ENCODE assay signal across 8 cellular contexts in the genomic region with DNA sequence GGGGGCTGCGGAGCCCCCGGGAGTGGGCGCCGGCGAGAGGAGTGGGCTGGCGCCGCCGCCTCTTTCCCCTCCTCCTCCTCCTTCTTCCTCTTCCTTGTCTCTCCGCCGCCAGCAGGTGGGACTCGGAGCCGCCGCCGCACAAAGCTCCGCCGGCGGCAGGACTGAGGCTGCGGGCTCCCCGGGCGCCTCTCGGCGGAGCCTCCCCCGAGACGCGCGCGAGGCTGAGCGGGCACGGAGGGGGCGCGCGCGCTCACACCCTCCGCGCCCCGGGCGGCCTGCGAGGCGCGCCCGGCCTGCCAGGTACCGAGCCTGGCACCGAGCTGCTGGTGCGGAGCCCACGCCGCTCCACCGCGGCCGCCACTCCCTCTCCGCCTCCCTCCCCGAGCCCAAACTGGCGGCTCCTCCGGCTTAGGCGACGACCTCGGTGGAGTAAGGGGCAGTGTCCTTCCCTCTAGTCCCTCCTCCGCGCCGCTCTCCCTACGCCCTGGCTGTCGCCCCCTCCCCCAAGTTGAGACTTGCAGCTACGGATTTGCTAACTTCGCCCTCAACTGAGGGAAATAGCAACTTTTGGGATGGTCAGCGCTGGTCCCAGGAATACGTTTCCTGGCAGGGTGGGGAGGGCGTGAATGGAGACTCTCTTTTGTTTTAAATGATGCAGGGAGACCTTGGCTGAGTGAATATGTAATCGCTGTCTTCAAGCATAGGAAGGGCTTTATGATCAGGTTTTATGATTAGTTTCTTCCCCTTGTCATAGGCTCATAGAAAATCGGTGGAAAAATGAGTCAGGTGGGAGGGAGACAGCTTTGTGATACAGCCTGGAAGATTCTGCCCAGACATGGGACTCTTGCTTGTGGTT.
A peak's percentile ranks its signal among the peaks of the same experiment; 100 is the strongest.
DNase-seq lines count a peak whose midpoint lies in the region; ATAC-seq and TF ChIP-seq lines count a peak whose summit lies in the region.

No MANE protein-coding gene starts in this region.

- H3K4me1 ChIP-seq in CD4-positive, CD25-positive, alpha-beta regulatory T cell (ENCODE audit: control insufficient read depth, insufficient read depth, low read length, poor library complexity, severe bottlenecking) = peaks cover 3% of the 10 kb centered on the region

- DNase-seq in CD4-positive, CD25-positive, alpha-beta regulatory T cell = peak in 2 of 3 donors; percentile 16 to 36
- DNase-seq in SK-N-MC (ENCODE audit: low read depth, low spot score) (no peak), astrocyte of the spinal cord (ENCODE audit: low read depth, low spot score) (peak; percentile 18), immature natural killer cell (peak in 1 of 3 donors; percentile 3), H4 (ENCODE audit: low spot score) (no peak)
- DNase-seq in stimulated activated CD4-positive, alpha-beta T cell treated with anti-CD3 and anti-CD28 coated beads, Interleukin-15, amount 100 ng/mL, for 24 hours = peak; percentile 61

- H3K27me3 ChIP-seq in CD4-positive, CD25-positive, alpha-beta regulatory T cell (ENCODE audit: control insufficient read depth, insufficient read depth, low read length) = peaks cover 32% of the 10 kb centered on the region

- in situ Hi-C loops in astrocyte of the spinal cord (cut with HindIII; ENCODE audit: low sequenced_read_pairs) = no loop called here

- H3K4me1 Mint-ChIP-seq in CD4-positive, CD25-positive, alpha-beta regulatory T cell = peaks cover 0 to 21% (median 5%) of the 10 kb centered on the region in 4 donors
- H3K4me1 Mint-ChIP-seq in immature natural killer cell = peaks cover 14 to 15% of the 10 kb centered on the region in 2 donors

- peak overlapping the region; percentile 27 to 87 (median 82) for H3K4me3 Mint-ChIP-seq in CD4-positive, CD25-positive, alpha-beta regulatory T cell
- H3K4me3 Mint-ChIP-seq in immature natural killer cell = peak overlapping the region; percentile 55 to 81 (median 76)

- H3K27me3 Mint-ChIP-seq in CD4-positive, CD25-positive, alpha-beta regulatory T cell = peaks cover 67% of the 10 kb centered on the region
- peaks cover 10 to 42% (median 16%) of the 10 kb centered on the region in 3 donors for H3K27me3 Mint-ChIP-seq in immature natural killer cell (ENCODE audit: low read depth in 3 of 3)

- H3K36me3 ChIP-seq in CD4-positive, CD25-positive, alpha-beta regulatory T cell (ENCODE audit: control insufficient read depth, insufficient read depth, low read length) = no peaks in the 10 kb centered on the region
- no peaks in the 10 kb centered on the region for H3K36me3 ChIP-seq in SK-N-MC (ENCODE audit: insufficient read depth, low read length)

- no peak overlapping the region for H3K4me3 ChIP-seq in CD4-positive, CD25-positive, alpha-beta regulatory T cell (ENCODE audit: low read depth, low read length)
- peak overlapping the region; percentile 71 for H3K4me3 ChIP-seq in SK-N-MC
- peak overlapping the region; percentile 42 for H3K4me3 ChIP-seq in astrocyte of the spinal cord (ENCODE audit: low read depth, low read length)

- no peak for TF ChIP-seq CTCF in astrocyte of the spinal cord (IDR thresholded peaks at IDR 0.05; ENCODE audit: low read depth, low read length)

- no peaks in the 10 kb centered on the region for H3K36me3 Mint-ChIP-seq in CD4-positive, CD25-positive, alpha-beta regulatory T cell
- H3K36me3 Mint-ChIP-seq in immature natural killer cell = no peaks in the 10 kb centered on the region

- no peak overlapping the region for H3K27ac Mint-ChIP-seq in CD4-positive, CD25-positive, alpha-beta regulatory T cell
- H3K27ac Mint-ChIP-seq in immature natural killer cell = no peak overlapping the region

- no peak overlapping the region for H3K27ac ChIP-seq in CD4-positive, CD25-positive, alpha-beta regulatory T cell (ENCODE audit: insufficient read depth, low read length, poor library complexity, severe bottlenecking)
- H3K27ac ChIP-seq in SK-N-MC = no peak overlapping the region

- peak; percentile 35 to 50 for ATAC-seq in CD4-positive, CD25-positive, alpha-beta regulatory T cell (ENCODE audit: low read depth in 2 of 2)
- ATAC-seq in GM19351 (IDR thresholded peaks at IDR 0.05; ENCODE audit: unreplicated experiment) (peak; percentile 70), HG03521 (IDR thresholded peaks at IDR 0.05; ENCODE audit: unreplicated experiment) (peak; percentile 47)

- H3K9ac ChIP-seq in SK-N-MC (ENCODE audit: insufficient read length) = no peak overlapping the region

- H3K9me3 ChIP-seq in CD4-positive, CD25-positive, alpha-beta regulatory T cell (ENCODE audit: control insufficient read depth in 2 of 2, low read length in 2 of 2) = no peaks in the 10 kb centered on the region
- no peaks in the 10 kb centered on the region for H3K9me3 ChIP-seq in SK-N-MC (ENCODE audit: low read depth, low read length)

- peaks cover 0 to 5% (median 0%) of the 10 kb centered on the region in 7 donors for H3K9me3 Mint-ChIP-seq in CD4-positive, CD25-positive, alpha-beta regulatory T cell
- H3K9me3 Mint-ChIP-seq in immature natural killer cell = peaks cover 0 to 9% (median 0%) of the 10 kb centered on the region in 6 donors

Comparison
In these comparisons a context has a peak if more than half of its experiments do, and no peak if none do; other contexts are left out.
1. DNase-seq: peak in CD4-positive, CD25-positive, alpha-beta regulatory T cell (2 of 3), astrocyte of the spinal cord (single experiment) and stimulated activated CD4-positive, alpha-beta T cell treated with anti-CD3 and anti-CD28 coated beads, Interleukin-15, amount 100 ng/mL, for 24 hours (single experiment); none in SK-N-MC (single experiment) and H4 (single experiment).
2. Peak in every context shown above with its lines, with median percentiles within 50 percentile points of each other: ATAC-seq.